1 cellular context compared by ENCODE assay signal in genomic region chr1:54577612-54578011, GRCh38.
TF ChIP-seq lines count a peak whose summit lies in the region.

No MANE protein-coding gene starts in this region.

TF ChIP-seq in K562, 482 proteins besides CTCF, POLR2A, EP300 and RAD21 (continues in another document):
- TF ChIP-seq ZNF449 (CRISPR knock-in tag; IDR thresholded peaks at IDR 0.05) (0 out of 2 replicates have a peak, but pooled peaks have one; percentile 11), TEAD2 (tag; IDR thresholded peaks at IDR 0.05) (0 out of 2 replicates have a peak, but pooled peaks have one; percentile 46), ZNF589 (CRISPR knock-in tag; IDR thresholded peaks at IDR 0.05; ENCODE audit: low read depth) (peak; percentile 63; the same call in 1 of the 2 replicates), FOXJ2 (tag; IDR thresholded peaks at IDR 0.05) (peak; percentile 74), BHLHE40 (IDR thresholded peaks at IDR 0.05; ENCODE audit: low read length) (peak; percentile 87), NR4A1 (CRISPR knock-in tag; IDR thresholded peaks at IDR 0.05) (no peak), NR4A1 (tag; IDR thresholded peaks at IDR 0.05) (0 out of 2 replicates have a peak, but pooled peaks have one; percentile 50), MAZ (CRISPR knock-in tag; conservative IDR thresholded peaks at IDR 0.05 in 1 of 2, IDR thresholded peaks at IDR 0.05 in 1 of 2) (0 out of 4 replicates have a peak, but pooled peaks of 1 of the 2 experiments have one; percentile 14), ZNF780A (CRISPR knock-in tag; IDR thresholded peaks at IDR 0.05) (no peak), ZNF140 (CRISPR knock-in tag; IDR thresholded peaks at IDR 0.05) (no peak), NFIC (IDR thresholded peaks at IDR 0.05) (peak; percentile 76), MYBL2 (IDR thresholded peaks at IDR 0.05; ENCODE audit: low read depth) (no peak), MYBL2 (CRISPR knock-in tag; IDR thresholded peaks at IDR 0.05; ENCODE audit: borderline replicate concordance) (no peak), ZFX (CRISPR knock-in tag; IDR thresholded peaks at IDR 0.05) (peak; percentile 61), MITF (IDR thresholded peaks at IDR 0.05) (peak; percentile 47; the same call in 1 of the 2 replicates), AFF4 (CRISPR knock-in tag; IDR thresholded peaks at IDR 0.05) (0 out of 2 replicates have a peak, but pooled peaks have one; percentile 36), ZBTB12 (CRISPR knock-in tag; IDR thresholded peaks at IDR 0.05) (no peak), CREB1 (IDR thresholded peaks at IDR 0.05) (no peak), CREB1 (CRISPR knock-in tag; IDR thresholded peaks at IDR 0.05) (0 out of 2 replicates have a peak, but pooled peaks have one; percentile 15), CGGBP1 (CRISPR knock-in tag; IDR thresholded peaks at IDR 0.05) (0 out of 2 replicates have a peak, but pooled peaks have one; percentile 27), ZNF583 (CRISPR knock-in tag; IDR thresholded peaks at IDR 0.05) (peak; percentile 80; the same call in 1 of the 2 replicates), TFE3 (CRISPR knock-in tag; IDR thresholded peaks at IDR 0.05) (peak; percentile 55; the same call in 1 of the 2 replicates), TEAD1 (CRISPR knock-in tag; IDR thresholded peaks at IDR 0.05) (peak in 1 of 2 experiments; percentile 71; a peak in 2 of 4 replicates), GTF3C2 (IDR thresholded peaks at IDR 0.05; ENCODE audit: borderline replicate concordance, extremely low read depth, insufficient read length) (no peak), HINFP (tag; conservative IDR thresholded peaks at IDR 0.05; ENCODE audit: low read depth) (no peak), ZNF79 (CRISPR knock-in tag; IDR thresholded peaks at IDR 0.05; ENCODE audit: low read depth) (0 out of 2 replicates have a peak, but pooled peaks have one; percentile 7), HIVEP1 (CRISPR knock-in tag; IDR thresholded peaks at IDR 0.05) (no peak), ZBTB17 (CRISPR knock-in tag; IDR thresholded peaks at IDR 0.05) (peak; percentile 60; the same call in 1 of the 2 replicates), CHD4 (IDR thresholded peaks at IDR 0.05; ENCODE audit: insufficient read depth, insufficient replicate concordance, low read depth, low read length, poor library complexity, severe bottlenecking) (no peak), FOXK2 (conservative IDR thresholded peaks at IDR 0.05 in 1 of 2, IDR thresholded peaks at IDR 0.05 in 1 of 2; ENCODE audit: low read depth in 2 of 2) (peak in 1 of 2 experiments; percentile 50; a peak in 2 of 4 replicates), ZNF639 (CRISPR knock-in tag; conservative IDR thresholded peaks at IDR 0.05 in 1 of 2, IDR thresholded peaks at IDR 0.05 in 1 of 2) (0 out of 4 replicates have a peak, but pooled peaks of 1 of the 2 experiments have one; percentile 26), RBBP5 (IDR thresholded peaks at IDR 0.05; ENCODE audit: borderline replicate concordance, insufficient read depth, low read length, poor library complexity, severe bottlenecking) (peak; percentile 28), ZBTB33 (CRISPR knock-in tag; IDR thresholded peaks at IDR 0.05) (peak; percentile 78), DIDO1 (tag; IDR thresholded peaks at IDR 0.05; ENCODE audit: low read depth) (no peak), MEF2D (tag; conservative IDR thresholded peaks at IDR 0.05; ENCODE audit: low read depth) (no peak), ZNF395 (CRISPR knock-in tag; IDR thresholded peaks at IDR 0.05) (peak; percentile 54; the same call in 1 of the 2 replicates)
